In the genomic region with DNA sequence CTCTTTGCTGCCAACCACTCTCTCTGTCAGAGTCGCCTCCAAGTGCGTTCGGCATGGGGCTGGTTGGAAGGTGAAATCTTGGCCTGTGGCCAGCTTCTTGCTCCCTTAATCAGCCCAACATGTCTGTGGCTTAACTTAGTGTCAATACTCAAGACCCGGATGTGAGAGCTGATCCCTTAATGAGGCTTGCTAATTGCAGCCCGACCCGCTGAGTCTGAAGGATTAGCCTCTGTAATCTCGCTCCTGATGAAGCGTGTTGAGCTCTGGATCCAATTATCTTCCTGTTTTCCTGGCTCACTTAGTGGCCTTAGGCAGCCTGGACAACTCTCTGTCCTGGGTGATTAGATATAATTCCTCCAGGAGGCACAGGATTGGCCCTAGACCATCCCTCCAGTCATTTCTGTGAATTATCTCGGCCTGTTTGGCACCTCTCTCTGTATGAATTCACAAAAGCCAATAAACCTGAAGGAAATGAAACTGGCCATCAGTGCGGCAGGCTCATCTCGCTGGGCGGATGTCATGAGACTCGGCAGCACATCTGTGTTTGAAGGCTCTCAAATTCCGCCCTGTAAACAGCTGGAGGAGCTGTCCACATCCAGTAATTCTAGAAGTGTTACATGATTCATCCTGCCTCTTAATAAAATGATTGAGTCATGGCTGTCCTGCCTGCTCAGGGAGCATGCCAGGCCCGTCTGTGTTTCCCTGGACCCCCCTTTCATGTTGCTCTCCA, we compare ENCODE assay signal across 8 cellular contexts. TPM values are rescaled to one million over a fixed set of nuclear protein-coding genes. Genes with fewer than 3 reads are reported as not detected.
DNase-seq lines count a peak whose midpoint lies in the region; ATAC-seq and TF ChIP-seq lines count a peak whose summit lies in the region.

No MANE protein-coding gene starts in this region.

- TF ChIP-seq CTCF in chondrocyte (IDR thresholded peaks at IDR 0.05) = peak; percentile 27

- no peak overlapping the region for H3K4ac ChIP-seq in neuronal stem cell (ENCODE audit: low read length)

- no peaks in the 10 kb centered on the region for H3K36me3 Mint-ChIP-seq in chondrocyte (ENCODE audit: low read depth)
- H3K36me3 Mint-ChIP-seq in activated CD4-positive, alpha-beta T cell treated with anti-CD3 and anti-CD28 coated beads for 36 hours (ENCODE audit: low read depth) = no peaks in the 10 kb centered on the region

- H3K4me3 ChIP-seq in neuronal stem cell (ENCODE audit: low read length in 2 of 2) = no peak overlapping the region

- peak overlapping the region; percentile 53 for H3K27ac ChIP-seq in neuronal stem cell (replicated peaks; ENCODE audit: low read length)

- peaks cover 33% of the 10 kb centered on the region for H3K27me3 Mint-ChIP-seq in chondrocyte (ENCODE audit: low read depth)
- peaks cover 15% of the 10 kb centered on the region for H3K27me3 Mint-ChIP-seq in activated CD4-positive, alpha-beta T cell treated with anti-CD3 and anti-CD28 coated beads for 36 hours

- ATAC-seq in activated CD4-positive, alpha-beta T cell treated with anti-CD3 and anti-CD28 coated beads for 36 hours = no peak
- ATAC-seq in GM19023 (IDR thresholded peaks at IDR 0.05; ENCODE audit: unreplicated experiment) (no peak), HG03520 (IDR thresholded peaks at IDR 0.05; ENCODE audit: unreplicated experiment) (no peak)

- no peak overlapping the region for H3K9ac ChIP-seq in neuronal stem cell (ENCODE audit: low read depth, low read length, poor library complexity)

- peaks cover 18% of the 10 kb centered on the region for H3K4me1 Mint-ChIP-seq in chondrocyte (ENCODE audit: low read depth)
- no peaks in the 10 kb centered on the region for H3K4me1 Mint-ChIP-seq in activated CD4-positive, alpha-beta T cell treated with anti-CD3 and anti-CD28 coated beads for 36 hours

- H4K91ac ChIP-seq in neuronal stem cell (ENCODE audit: low read depth, low read length, poor library complexity) = no peak overlapping the region

- WGBS in neuronal stem cell (ENCODE audit: extremely low coverage in 2 of 2, insufficient read length in 2 of 2, insufficient replicate concordance in 1 of 2), 2 donors = no CpG with 5 or more reads among the region's 15 CpGs

- no peak overlapping the region for H2BK12ac ChIP-seq in neuronal stem cell (ENCODE audit: low read length)

- H4K8ac ChIP-seq in neuronal stem cell (ENCODE audit: low read depth, low read length) = no peak overlapping the region

- CTCF ChIA-PET in activated CD4-positive, alpha-beta T cell treated with anti-CD3 and anti-CD28 coated beads for 36 hours (lab: Charles Lee) = interaction anchor here (0.6 kb wide), 1 partner anchor 98 kb away, joined by 4 read pairs; no protein-coding TSS in a partner anchor

- no peak overlapping the region for H3K4me3 Mint-ChIP-seq in chondrocyte (ENCODE audit: unreplicated experiment)
- H3K4me3 Mint-ChIP-seq in activated CD4-positive, alpha-beta T cell treated with anti-CD3 and anti-CD28 coated beads for 36 hours = no peak overlapping the region

- H2AK5ac ChIP-seq in neuronal stem cell (ENCODE audit: low read depth, low read length) = no peak overlapping the region

- H3K9me3 ChIP-seq in neuronal stem cell (replicated peaks in 1 of 2; ENCODE audit: control insufficient read depth in 2 of 2, insufficient read depth in 1 of 2, low read depth in 1 of 2, low read length in 2 of 2) = peaks cover 0 to 3% of the 10 kb centered on the region in 2 donors

- peak overlapping the region; percentile 19 for H3K4me2 ChIP-seq in neuronal stem cell (ENCODE audit: insufficient read depth, low read length, poor library complexity, severe bottlenecking)

- H3K18ac ChIP-seq in neuronal stem cell (ENCODE audit: low read length) = peak overlapping the region; percentile 4

- no peak overlapping the region for H2AFZ ChIP-seq in neuronal stem cell (ENCODE audit: low read length)

- H3K79me1 ChIP-seq in neuronal stem cell (ENCODE audit: low read depth, low read length) = no peaks in the 10 kb centered on the region

- no peaks in the 10 kb centered on the region for H3K36me3 ChIP-seq in neuronal stem cell (replicated peaks in 1 of 2; ENCODE audit: control insufficient read depth in 2 of 2, insufficient read depth in 2 of 2, low read length in 2 of 2)

- H3K14ac ChIP-seq in neuronal stem cell (ENCODE audit: low read length) = no peak overlapping the region

- H3K23ac ChIP-seq in neuronal stem cell (ENCODE audit: low read depth, low read length, poor library complexity) = no peak overlapping the region

- H3K9me3 Mint-ChIP-seq in chondrocyte (ENCODE audit: low read depth) = peaks cover 6% of the 10 kb centered on the region
- peaks cover 5% of the 10 kb centered on the region for H3K9me3 Mint-ChIP-seq in activated CD4-positive, alpha-beta T cell treated with anti-CD3 and anti-CD28 coated beads for 36 hours (ENCODE audit: low read depth)

- peak overlapping the region; percentile 30 for H3K27ac Mint-ChIP-seq in chondrocyte (ENCODE audit: unreplicated experiment)
- no peak overlapping the region for H3K27ac Mint-ChIP-seq in activated CD4-positive, alpha-beta T cell treated with anti-CD3 and anti-CD28 coated beads for 36 hours

- DNase-seq in EL (peak; percentile 34), NCI-H2171 (lab: John Stamatoyannopoulos, UW) (peak; percentile 62), chondrocyte (ENCODE audit: low spot score) (no peak), neuronal stem cell (ENCODE audit: low spot score) (peak; percentile 87), iPS-NIHi11 (ENCODE audit: low spot score) (no peak)
- DNase-seq in activated CD4-positive, alpha-beta T cell treated with anti-CD3 and anti-CD28 coated beads for 36 hours = no peak

- H2BK120ac ChIP-seq in neuronal stem cell (ENCODE audit: low read depth, low read length) = no peak overlapping the region

- H3K4me1 ChIP-seq in neuronal stem cell (ENCODE audit: control insufficient read depth in 2 of 2, insufficient read depth in 1 of 2, low read depth in 1 of 2, low read length in 2 of 2) = peaks cover 7 to 26% of the 10 kb centered on the region in 2 donors

- peaks cover 0 to 6% (median 0%) of the 10 kb centered on the region in 3 experiments for H3K27me3 ChIP-seq in neuronal stem cell (ENCODE audit: control insufficient read depth in 3 of 3, insufficient read depth in 3 of 3, low read depth in 1 of 3, low read length in 3 of 3)

- no peak overlapping the region for H2BK5ac ChIP-seq in neuronal stem cell (ENCODE audit: low read length)

- POLR2A ChIA-PET in activated CD4-positive, alpha-beta T cell treated with anti-CD3 and anti-CD28 coated beads for 36 hours (lab: Charles Lee) = no interaction called here

- H2BK15ac ChIP-seq in neuronal stem cell (ENCODE audit: low read length) = no peak overlapping the region

- intact Hi-C loops in activated CD4-positive, alpha-beta T cell treated with anti-CD3 and anti-CD28 coated beads for 36 hours (cut with DNase I, micrococcal nuclease) = no loop called here

RNA-seq across cellular contexts. Expression of a gene that starts 38.5 kb away (rescaled TPM):
- not detected in 3 replicates for total RNA-seq in chondrocyte
- 1.6 TPM for polyA plus RNA-seq in neuronal stem cell (2013, experiment 1 of 2)
- polyA plus RNA-seq in neuronal stem cell (2013, experiment 2 of 2) = 1.3 TPM
- under 1 TPM in 1 of 2 experiments, not detected in 1; 0.23 TPM for total RNA-seq in activated CD4-positive, alpha-beta T cell treated with anti-CD3 and anti-CD28 coated beads for 36 hours

Comparison
In these comparisons a context has a peak if more than half of its experiments do, and no peak if none do; other contexts are left out.
1. DNase-seq: peak in EL (single experiment), NCI-H2171 (single experiment) and neuronal stem cell (single experiment); none in chondrocyte (single experiment), iPS-NIHi11 (single experiment) and activated CD4-positive, alpha-beta T cell treated with anti-CD3 and anti-CD28 coated beads for 36 hours (single experiment).